Comparison of ENCODE assay signal across 9 cellular contexts in the genomic region with DNA sequence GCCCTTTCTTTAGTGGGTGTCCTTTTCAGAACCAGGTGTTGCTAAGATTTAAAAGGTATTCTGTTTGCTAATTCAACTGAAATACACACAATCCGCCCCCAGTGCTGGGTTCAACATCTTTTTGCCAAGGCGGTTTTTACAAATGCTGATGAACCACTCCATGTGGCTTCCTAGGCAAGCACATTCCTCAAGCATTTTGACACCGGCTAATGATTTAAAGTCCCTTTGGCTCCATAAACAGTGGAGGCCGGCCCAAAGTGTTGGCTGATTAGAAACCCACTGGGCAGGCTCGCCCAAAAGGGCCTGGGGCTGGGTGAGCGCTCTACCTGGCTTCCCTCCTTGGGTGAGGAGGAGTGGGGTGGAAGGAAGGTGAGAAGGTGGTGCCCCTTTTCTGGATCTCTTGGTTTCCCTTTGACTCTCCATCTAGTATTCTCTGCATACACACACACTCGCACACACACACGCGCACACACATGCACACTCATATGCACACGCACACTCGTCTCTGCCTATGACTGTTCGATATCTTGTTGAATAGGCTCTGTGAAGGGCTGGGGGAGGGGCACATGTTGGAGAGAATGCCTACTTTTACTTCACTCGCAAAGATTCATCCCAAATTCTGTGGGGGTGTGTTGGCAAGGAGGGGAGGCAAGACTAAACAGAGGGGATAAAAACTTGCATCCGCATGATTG.
DNase-seq lines count a peak whose midpoint lies in the region; ATAC-seq and TF ChIP-seq lines count a peak whose summit lies in the region.
"Had no signal": no experiment of that assay in that cellular context is flagged by ENCODE, and none has a peak within 500 bp of the region (broad histone marks: within the 10 kb centered on the region; RNA-seq: fewer than 3 reads in every experiment).

No MANE protein-coding gene starts in this region.

- DNase-seq in HFF-Myc (ENCODE audit: extremely low read depth, low read depth) (no peak), smooth muscle cell (lab: John Stamatoyannopoulos, UW; ENCODE audit: unreplicated experiment) (no peak), GM19238 (ENCODE audit: insufficient read length, low spot score) (no peak), NCI-H524 (lab: John Stamatoyannopoulos, UW) (no peak), lower leg skin (ENCODE audit: low spot score in 2 of 2) (no peak)
- peak; percentile 14 for DNase-seq in activated naive CD4-positive, alpha-beta T cell treated with Interleukin-2 at 50 U/mL for 16 hours

- H3K79me2 ChIP-seq in smooth muscle cell (ENCODE audit: low read depth): no peaks in the 10 kb centered on the region

- peak overlapping the region; percentile 40 for H3K9ac ChIP-seq in smooth muscle cell (ENCODE audit: low read depth)

- H2AFZ ChIP-seq in smooth muscle cell (ENCODE audit: low read depth): peak overlapping the region; percentile 95

- intact Hi-C loops in lower leg skin (cut with DNase I; ENCODE audit: low total_unique reads): loop anchor here (10.0 kb wide), 1 partner anchor 237 kb away; no protein-coding TSS in a partner anchor

- no peaks in the 10 kb centered on the region for H3F3A ChIP-seq in smooth muscle cell (ENCODE audit: low read depth)

- WGBS in smooth muscle cell (ENCODE audit: low lambda C conversion rate): 13% methylated on average over 14 of the region's 14 CpGs
- WGBS in lower leg skin, 2 donors: 31 to 41% methylated on average over 14 of the region's 14 CpGs

- H3K4me2 ChIP-seq in smooth muscle cell: peak overlapping the region; percentile 94

- no peaks in the 10 kb centered on the region for H3K36me3 ChIP-seq in smooth muscle cell (ENCODE audit: low read depth)

- peaks cover 5% of the 10 kb centered on the region for H3K4me1 ChIP-seq in smooth muscle cell (ENCODE audit: low read depth)

- no peaks in the 10 kb centered on the region for H3K27me3 ChIP-seq in smooth muscle cell (ENCODE audit: low read depth)

- TF ChIP-seq CTCF in HFF-Myc (IDR thresholded peaks at IDR 0.05; ENCODE audit: low read depth, low read length, missing control alignments) (no peak), smooth muscle cell (IDR thresholded peaks at IDR 0.05; ENCODE audit: borderline replicate concordance, insufficient read depth, poor library complexity, severe bottlenecking) (no peak), lower leg skin (IDR thresholded peaks at IDR 0.05) (no peak)

- H3K9me3 ChIP-seq in smooth muscle cell (replicated peaks; ENCODE audit: low read depth): no peaks in the 10 kb centered on the region

- TF ChIP-seq POLR2A in lower leg skin (IDR thresholded peaks at IDR 0.05): no peak

- no peak for ATAC-seq in HG03457 (IDR thresholded peaks at IDR 0.05; ENCODE audit: unreplicated experiment)

- H3K4me3 ChIP-seq in HFF-Myc (replicated peaks; ENCODE audit: low read depth, low read length) (peak overlapping the region; percentile 37), iPS-11a (ENCODE audit: low read depth, low read length) (peak overlapping the region; percentile 13), smooth muscle cell (peak overlapping the region; percentile 79), lower leg skin (ENCODE audit: low read depth, poor library complexity, severe bottlenecking) (no peak overlapping the region)
- H3K4me3 ChIP-seq: lung had no signal

- H4K20me1 ChIP-seq in smooth muscle cell (ENCODE audit: low read depth): no peaks in the 10 kb centered on the region

- peak overlapping the region; percentile 44 for H3K27ac ChIP-seq in smooth muscle cell (ENCODE audit: low read depth)
